ENCODE assay signal across 31 cellular contexts in the genomic region with DNA sequence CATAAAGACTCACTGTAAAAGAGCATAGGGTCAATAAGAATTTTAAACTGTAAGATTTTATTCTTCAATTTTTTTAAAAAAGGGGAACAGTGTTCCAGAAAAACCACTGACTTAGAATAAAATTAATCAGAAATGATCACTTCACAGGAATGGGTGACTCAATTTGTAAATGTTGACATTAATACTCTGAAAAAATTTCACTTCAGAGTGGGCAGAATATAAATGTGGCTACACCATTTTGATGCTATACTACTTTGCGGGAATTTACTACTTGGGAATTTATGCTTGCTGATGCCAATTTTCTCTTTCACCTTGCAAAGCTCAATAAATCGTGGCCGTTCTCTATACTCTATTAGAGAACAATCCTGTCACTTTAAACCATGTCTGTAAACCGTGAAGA.
"Had no signal": no experiment of that assay in that cellular context is flagged by ENCODE, and none has a peak within 500 bp of the region (broad histone marks: within the 10 kb centered on the region; RNA-seq: fewer than 3 reads in every experiment).

No MANE protein-coding gene starts in this region.

- H3K27ac ChIP-seq: adrenal gland, body of pancreas, cardiac muscle cell, colonic mucosa, epithelial cell of prostate, esophagus squamous epithelium, gastroesophageal sphincter, heart right ventricle, hepatocyte had no signal

- DNase-seq: activated CD4-positive, alpha-beta memory T cell treated with anti-CD3 and anti-CD28 coated beads for 36 hours; activated CD4-positive, alpha-beta T cell treated with anti-CD3 and anti-CD28 coated beads for 36 hours; activated CD4-positive, alpha-beta T cell treated with anti-CD3 and anti-CD28 coated beads, Interleukin-2, amount 10 ng/mL, durations not matched to agents 24 days and 14 days; activated CD4-positive, CD25-positive, alpha-beta regulatory T cell; activated CD4-positive, CD25-positive, alpha-beta regulatory T cell treated with anti-CD3 and anti-CD28 coated beads, Interleukin-2, amount 50 U/mL, for 72 hours; activated CD8-positive, alpha-beta memory T cell treated with anti-CD3 and anti-CD28 coated beads, Interleukin-2, amount 10 ng/mL, durations not matched to agents 7 days and 5 days; activated CD8-positive, alpha-beta memory T cell treated with anti-CD3 and anti-CD28 coated beads, Interleukin-2, amount 50 U/mL, for 4 hours; activated CD8-positive, alpha-beta T cell treated with anti-CD3 and anti-CD28 coated beads, Interleukin-2, amount 10 ng/mL, durations not matched to agents 7 days and 5 days; activated effector memory CD4-positive, alpha-beta T cell treated with anti-CD3 and anti-CD28 coated beads, Interleukin-2, amount 50 U/mL, for 16 hours; activated naive CD4-positive, alpha-beta T cell treated with anti-CD3 and anti-CD28 coated beads for 36 hours; activated naive CD8-positive, alpha-beta T cell treated with anti-CD3 and anti-CD28 coated beads for 36 hours; activated naive CD8-positive, alpha-beta T cell treated with anti-CD3 and anti-CD28 coated beads, Interleukin-2, amount 50 U/mL, for 24 hours; activated T-cell treated with anti-CD3 and anti-CD28 coated beads, Interleukin-2, amount 50 U/mL, for 1 hour; activated T-cell treated with anti-CD3 and anti-CD28 coated beads, Interleukin-2, amount 50 U/mL, for 48 hours; adrenal gland; amygdala; aorta; body of pancreas; central memory CD4-positive, alpha-beta T cell; cerebellar nuclear complex; colonic mucosa; effector CD8-positive, alpha-beta T cell; esophagus squamous epithelium; foreskin melanocyte; heart right ventricle had no signal

- FAIRE-seq: endometrium, endothelial cell of umbilical vein had no signal

- H3K4me3 ChIP-seq: adrenal gland, body of pancreas, cardiac muscle cell, colonic mucosa, esophagus squamous epithelium, gastroesophageal sphincter, heart right ventricle, hepatocyte had no signal

- H3K36me3 ChIP-seq: adrenal gland, colonic mucosa had no signal

- H3K27me3 ChIP-seq: adrenal gland, body of pancreas, cardiac muscle cell, colonic mucosa, esophagus squamous epithelium, gastroesophageal sphincter, heart right ventricle, hepatocyte had no signal

- ATAC-seq: activated CD4-positive, alpha-beta T cell treated with anti-CD3 and anti-CD28 coated beads for 36 hours; activated CD8-positive, alpha-beta memory T cell treated with anti-CD3 and anti-CD28 coated beads, Interleukin-2, amount 10 ng/mL, durations not matched to agents 7 days and 5 days; activated CD8-positive, alpha-beta T cell treated with anti-CD3 and anti-CD28 coated beads, Interleukin-2, amount 10 ng/mL, durations not matched to agents 7 days and 5 days; activated naive CD8-positive, alpha-beta T cell treated with anti-CD3 and anti-CD28 coated beads, Interleukin-2, amount 50 U/mL, for 24 hours; body of pancreas; gastroesophageal sphincter; heart right ventricle had no signal

- H3K4me1 ChIP-seq: adrenal gland, body of pancreas, colonic mucosa, esophagus squamous epithelium, gastroesophageal sphincter, heart right ventricle had no signal

- H3K9me3 ChIP-seq: adrenal gland, body of pancreas, colonic mucosa, esophagus squamous epithelium, gastroesophageal sphincter, heart right ventricle had no signal
